In the genomic region with DNA sequence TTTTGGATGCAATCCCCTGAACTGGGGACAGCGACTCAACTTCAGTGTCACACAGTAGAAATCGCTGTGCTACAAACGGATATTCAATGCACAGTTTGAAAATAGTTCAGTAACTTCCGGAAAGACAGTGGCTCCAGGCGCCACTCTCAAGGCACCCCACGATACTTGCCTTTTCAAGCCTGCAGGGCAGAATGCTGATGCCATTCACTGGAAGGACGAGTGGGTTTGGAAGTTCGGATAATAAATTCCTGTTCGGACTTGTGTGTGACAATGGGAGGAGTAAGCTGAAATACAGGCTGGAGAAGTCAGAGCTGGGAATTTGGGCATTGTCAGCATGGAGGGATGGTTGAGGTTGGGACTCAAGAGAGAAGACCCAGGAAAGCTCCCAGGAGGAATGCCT, we compare ENCODE assay signal across 24 cellular contexts.
DNase-seq lines count a peak whose midpoint lies in the region; FAIRE-seq and TF ChIP-seq lines count a peak whose summit lies in the region.
"Had no signal": no experiment of that assay in that cellular context is flagged by ENCODE, and none has a peak within 500 bp of the region (broad histone marks: within the 10 kb centered on the region; RNA-seq: fewer than 3 reads in every experiment).

No MANE protein-coding gene starts in this region.

- H3K4me1 ChIP-seq in mammary epithelial cell (ENCODE audit: insufficient read depth, low read length) (peaks cover 9% of the 10 kb centered on the region), keratinocyte (ENCODE audit: control insufficient read depth, extremely low read depth, insufficient read depth, low read length) (peaks cover 6% of the 10 kb centered on the region)
- H3K4me1 ChIP-seq: A549 had no signal

- no peaks in the 10 kb centered on the region for H3K36me3 ChIP-seq in mammary epithelial cell (ENCODE audit: insufficient read depth, low read length)
- no peaks in the 10 kb centered on the region for H3K36me3 ChIP-seq in keratinocyte (ENCODE audit: control insufficient read depth in 2 of 2, extremely low read depth in 1 of 2, insufficient read depth in 2 of 2, low read length in 2 of 2)

- H3K79me2 ChIP-seq in mammary epithelial cell (ENCODE audit: insufficient read depth, low read length) (no peaks in the 10 kb centered on the region), keratinocyte (ENCODE audit: control insufficient read depth, insufficient read depth, low read length) (no peaks in the 10 kb centered on the region)

- WGBS in mammary epithelial cell (ENCODE audit: low coverage, missing lambda C conversion rate), result 4% methylated on average over 9 of the region's 9 CpGs

- CTCF ChIA-PET in mammary epithelial cell (lab: Charles Lee; ENCODE audit: low non-redundant PET), result no interaction called here
- CTCF ChIA-PET in MCF 10A (lab: Yijun Ruan, JAX), result no interaction called here

- H3K27ac Mint-ChIP-seq in MCF 10A (ENCODE audit: low read depth, unreplicated experiment) (no peak overlapping the region), type B pancreatic cell (no peak overlapping the region)
- H3K27ac Mint-ChIP-seq: CD4-positive, CD25-positive, alpha-beta regulatory T cell; CD8-positive, alpha-beta memory T cell; HFFc6 had no signal

- no peaks in the 10 kb centered on the region for H3K9me1 ChIP-seq in keratinocyte (ENCODE audit: control insufficient read depth, extremely low read depth, insufficient read depth, low read length)

- H4K20me1 ChIP-seq in mammary epithelial cell (ENCODE audit: insufficient read depth, low read length) (no peaks in the 10 kb centered on the region), keratinocyte (ENCODE audit: control insufficient read depth, extremely low read depth, insufficient read depth, low read length) (no peaks in the 10 kb centered on the region)

- in situ Hi-C loops in mammary epithelial cell (cut with MboI; ENCODE audit: low sequenced_read_pairs in 2 of 2), result no loop called here

- no peak for TF ChIP-seq POLR2A in H54 (IDR thresholded peaks at IDR 0.05; ENCODE audit: low read depth, low read length)

- POLR2A ChIA-PET in MCF 10A (lab: Yijun Ruan, JAX), result no interaction called here

- intact Hi-C loops in mammary epithelial cell (cut with micrococcal nuclease) (no loop called here), MCF 10A (cut with micrococcal nuclease) (no loop called here)

- peaks cover 24% of the 10 kb centered on the region for H3K27me3 Mint-ChIP-seq in MCF 10A (ENCODE audit: insufficient read depth, unreplicated experiment)
- H3K27me3 Mint-ChIP-seq in type B pancreatic cell, result peaks cover 15% of the 10 kb centered on the region

- H3K4me3 ChIP-seq in mammary epithelial cell (replicated peaks in 1 of 3; ENCODE audit: insufficient read depth in 1 of 3, low read depth in 2 of 3, low read length in 3 of 3) (no peak overlapping the region), epithelial cell of esophagus (ENCODE audit: low read length) (no peak overlapping the region), keratinocyte (ENCODE audit: control insufficient read depth in 2 of 3, extremely low read depth in 1 of 3, insufficient read depth in 2 of 3, low read depth in 1 of 3, low read length in 3 of 3) (no peak overlapping the region)
- H3K4me3 ChIP-seq: A549, GM23248 had no signal

- H3K4me1 Mint-ChIP-seq in MCF 10A (ENCODE audit: insufficient read depth, unreplicated experiment) (no peaks in the 10 kb centered on the region), type B pancreatic cell (ENCODE audit: unreplicated experiment) (peaks cover 10% of the 10 kb centered on the region)

- H3K9ac ChIP-seq in mammary epithelial cell (ENCODE audit: insufficient read depth, low read length) (no peak overlapping the region), keratinocyte (ENCODE audit: control insufficient read depth, extremely low read depth, insufficient read depth, low read length) (no peak overlapping the region)
- H3K9ac ChIP-seq: GM23248 had no signal

- TF ChIP-seq CTCF in mammary epithelial cell (conservative IDR thresholded peaks at IDR 0.05 in 1 of 2, IDR thresholded peaks at IDR 0.05 in 1 of 2; ENCODE audit: extremely low read depth in 1 of 2, insufficient read depth in 1 of 2, low read depth in 1 of 2, low read length in 2 of 2), result no peak
- no peak for TF ChIP-seq CTCF in MCF 10A (IDR thresholded peaks at IDR 0.05; ENCODE audit: unreplicated experiment)
- TF ChIP-seq CTCF in epithelial cell of esophagus (IDR thresholded peaks at IDR 0.05; ENCODE audit: insufficient read depth, low read depth, low read length, missing control alignments), result no peak
- no peak for TF ChIP-seq CTCF in keratinocyte (optimal IDR thresholded peaks at IDR 0.05 in 1 of 3, IDR thresholded peaks at IDR 0.05 in 1 of 3, conservative IDR thresholded peaks at IDR 0.05 in 1 of 3; ENCODE audit: extremely low read depth in 1 of 3, insufficient read depth in 2 of 3, low read length in 3 of 3)
- no peak for TF ChIP-seq CTCF in type B pancreatic cell (conservative IDR thresholded peaks at IDR 0.05)

- peak overlapping the region; percentile 4 for H3K4me2 ChIP-seq in mammary epithelial cell (ENCODE audit: insufficient read depth, low read depth, low read length)
- H3K4me2 ChIP-seq in keratinocyte (ENCODE audit: control insufficient read depth, extremely low read depth, insufficient read depth, low read depth, low read length), result peak overlapping the region; percentile 6
- H3K4me2 ChIP-seq: A549 had no signal

- H3K36me3 Mint-ChIP-seq in MCF 10A (ENCODE audit: insufficient read depth, unreplicated experiment) (no peaks in the 10 kb centered on the region), type B pancreatic cell (no peaks in the 10 kb centered on the region)
- H3K36me3 Mint-ChIP-seq: CD4-positive, CD25-positive, alpha-beta regulatory T cell; CD8-positive, alpha-beta memory T cell had no signal

- dilution Hi-C loops in mammary epithelial cell (cut with HindIII; ENCODE audit: low sequenced_read_pairs), result no loop called here
- dilution Hi-C loops in keratinocyte (cut with MboI; ENCODE audit: extremely low pct_ligation_motif_present, low sequenced_read_pairs), result no loop called here

- no peak overlapping the region for H3K4me3 Mint-ChIP-seq in MCF 10A (ENCODE audit: unreplicated experiment)
- no peak overlapping the region for H3K4me3 Mint-ChIP-seq in type B pancreatic cell
- H3K4me3 Mint-ChIP-seq: CD4-positive, CD25-positive, alpha-beta regulatory T cell; CD8-positive, alpha-beta memory T cell; HFFc6 had no signal

- no peaks in the 10 kb centered on the region for H3K9me3 ChIP-seq in mammary epithelial cell (replicated peaks; ENCODE audit: insufficient read depth, low read length)
- no peaks in the 10 kb centered on the region for H3K9me3 ChIP-seq in keratinocyte (ENCODE audit: control insufficient read depth, low read depth, low read length)
- H3K9me3 ChIP-seq: A549 had no signal

- DNase-seq in mammary epithelial cell (peak; percentile 31), MCF 10A (ENCODE audit: unreplicated experiment) (no peak), epithelial cell of esophagus (ENCODE audit: low read depth) (peak; percentile 38), keratinocyte (ENCODE audit: low read depth, low spot score) (peak; percentile 11), type B pancreatic cell (ENCODE audit: extremely low spot score, unreplicated experiment) (peak; percentile 49), SHP77 treated with DMSO at 0.1 percent for 48 hours (lab: John Stamatoyannopoulos, UW) (no peak), H54 (ENCODE audit: insufficient read length, low spot score) (no peak)
- DNase-seq in activated CD4-positive, alpha-beta T cell treated with anti-CD3 and anti-CD28 coated beads for 1 hour, result no peak
- DNase-seq: AML-193; C1 segment of cervical spinal cord; CD4-positive, CD25-positive, alpha-beta regulatory T cell; CD8-positive, alpha-beta memory T cell; COR-L47; GM23248; H7; HFFc6; IMR-90 had no signal

- H3K9me3 Mint-ChIP-seq in MCF 10A (ENCODE audit: unreplicated experiment) (no peaks in the 10 kb centered on the region), type B pancreatic cell (no peaks in the 10 kb centered on the region)
- H3K9me3 Mint-ChIP-seq: CD8-positive, alpha-beta memory T cell; HFFc6 had no signal

- peak overlapping the region; percentile 58 for H2AFZ ChIP-seq in mammary epithelial cell (ENCODE audit: low read depth, low read length)
- peak overlapping the region; percentile 42 for H2AFZ ChIP-seq in keratinocyte (ENCODE audit: control insufficient read depth, low read length)
- H2AFZ ChIP-seq: GM23248 had no signal

- FAIRE-seq in keratinocyte (lab: Jason Lieb, UNC), result no peak
- no peak for FAIRE-seq in H54 (lab: Jason Lieb, UNC)
- FAIRE-seq: A549, D721Med, G401.6, GM12892, GM18507, HTR-8/SVneo had no signal

- no peak overlapping the region for H3K27ac ChIP-seq in mammary epithelial cell (ENCODE audit: insufficient read depth, low read depth, low read length)
- no peak overlapping the region for H3K27ac ChIP-seq in keratinocyte (ENCODE audit: control insufficient read depth, insufficient read depth, low read length)
- H3K27ac ChIP-seq: 22Rv1, A549, GM23248 had no signal

- H3K27me3 ChIP-seq in mammary epithelial cell (ENCODE audit: insufficient read depth, low read length), result no peaks in the 10 kb centered on the region
- H3K27me3 ChIP-seq in keratinocyte (ENCODE audit: control insufficient read depth, extremely low read depth, insufficient read depth, low read length), result peaks cover 5% of the 10 kb centered on the region

- BruUV-seq in mammary epithelial cell (replicated peaks; lab: Mats Ljungman, UMichigan), result no TSS peak
- no TSS peak for BruUV-seq in MCF 10A (replicated peaks; lab: Mats Ljungman, UMichigan)

Comparison
In these comparisons a context has a peak if more than half of its experiments do, and no peak if none do; other contexts are left out.
1. DNase-seq: peak in mammary epithelial cell (single experiment), epithelial cell of esophagus (single experiment), keratinocyte (single experiment) and type B pancreatic cell (single experiment); none in MCF 10A (single experiment), activated CD4-positive, alpha-beta T cell treated with anti-CD3 and anti-CD28 coated beads for 1 hour (single experiment), SHP77 treated with DMSO at 0.1 percent for 48 hours (single experiment) and H54 (single experiment).